9 cellular contexts compared by ENCODE assay signal in genomic region chr4:38939150-38939549, GRCh38.
DNase-seq lines count a peak whose midpoint lies in the region; ATAC-seq and TF ChIP-seq lines count a peak whose summit lies in the region.
"Had no signal": no experiment of that assay in that cellular context is flagged by ENCODE, and none has a peak within 500 bp of the region (broad histone marks: within the 10 kb centered on the region; RNA-seq: fewer than 3 reads in every experiment).

No MANE protein-coding gene starts in this region.

- intact Hi-C loops in activated B cell treated with CpG ODN at 0.5 μM for 24 hours (cut with micrococcal nuclease), result no loop called here

- H3K4me1 Mint-ChIP-seq in activated B cell treated with CpG ODN at 0.5 μM for 24 hours, result peaks cover 15% of the 10 kb centered on the region

- H3K9me3 Mint-ChIP-seq in activated B cell treated with CpG ODN at 0.5 μM for 24 hours, result no peaks in the 10 kb centered on the region

- no peak for DNase-seq in activated B cell treated with CpG ODN at 0.5 μM for 24 hours
- DNase-seq in DMS153 (lab: John Stamatoyannopoulos, UW), result no peak
- no peak for DNase-seq in NCI-H1694 treated with DMSO at 0.1 percent for 48 hours (lab: John Stamatoyannopoulos, UW)
- DNase-seq in UCSD-AML1 (lab: John Stamatoyannopoulos, UW; ENCODE audit: unreplicated experiment), result no peak
- no peak for DNase-seq in HK-2 (ENCODE audit: unreplicated experiment)
- DNase-seq: GOT3 had no signal

- no peaks in the 10 kb centered on the region for H3K36me3 Mint-ChIP-seq in activated B cell treated with CpG ODN at 0.5 μM for 24 hours (ENCODE audit: low read depth)

- no peak for TF ChIP-seq CTCF in activated B cell treated with CpG ODN at 0.5 μM for 24 hours (IDR thresholded peaks at IDR 0.05)

- POLR2A ChIA-PET in activated B cell treated with CpG ODN at 0.5 μM for 24 hours (lab: Charles Lee), result no interaction called here

- ATAC-seq in GM18511 (IDR thresholded peaks at IDR 0.05; ENCODE audit: unreplicated experiment), result peak; percentile 94
- ATAC-seq in GM19452 (IDR thresholded peaks at IDR 0.05; ENCODE audit: unreplicated experiment), result peak; percentile 93
- peak; percentile 93 for ATAC-seq in HG02973 (IDR thresholded peaks at IDR 0.05; ENCODE audit: unreplicated experiment)
- ATAC-seq in activated B cell treated with CpG ODN at 0.5 μM for 24 hours (ENCODE audit: low read depth), result peak; percentile 45

- CTCF ChIA-PET in activated B cell treated with CpG ODN at 0.5 μM for 24 hours (lab: Charles Lee), result no interaction called here

- H3K27me3 Mint-ChIP-seq in activated B cell treated with CpG ODN at 0.5 μM for 24 hours, result no peaks in the 10 kb centered on the region

- H3K27ac Mint-ChIP-seq in activated B cell treated with CpG ODN at 0.5 μM for 24 hours, result no peak overlapping the region

- no peak overlapping the region for H3K4me3 Mint-ChIP-seq in activated B cell treated with CpG ODN at 0.5 μM for 24 hours
